Comparison of ENCODE assay signal across 19 cellular contexts in genomic region chr11:36736103-36736502, GRCh38.
"Had no signal": no experiment of that assay in that cellular context is flagged by ENCODE, and none has a peak within 500 bp of the region (broad histone marks: within the 10 kb centered on the region; RNA-seq: fewer than 3 reads in every experiment).

No MANE protein-coding gene starts in this region.

- ATAC-seq: natural killer cell; right cardiac atrium; sciatic nerve; stimulated activated effector memory CD8-positive, alpha-beta T cell treated with anti-CD3 and anti-CD28 coated beads, Interleukin-12 subunit alpha, Interleukin-12 subunit beta, amount 100 ng/mL, for 72 hours; upper lobe of right lung had no signal

- DNase-seq: islet precursor cell; left ventricle myocardium inferior; mesendoderm; naive B cell; natural killer cell; nephron progenitor cell; occipital lobe; retina; right cardiac atrium; stimulated activated CD4-positive, alpha-beta T cell treated with anti-CD3 and anti-CD28 coated beads, Interleukin-12 subunit alpha, Interleukin-12 subunit beta, amount 100 ng/mL, for 4 hours; stimulated activated CD4-positive, alpha-beta T cell treated with anti-CD3 and anti-CD28 coated beads, Interleukin-15, amount 100 ng/mL, for 24 hours; stimulated activated CD4-positive, alpha-beta T cell treated with anti-CD3 and anti-CD28 coated beads, Interleukin-2, amount 100 ng/mL, for 24 hours; stimulated activated CD4-positive, alpha-beta T cell treated with anti-CD3 and anti-CD28 coated beads, Interleukin-4, amount 100 ng/mL, for 24 hours; stimulated activated naive CD4-positive, alpha-beta T cell; tibial artery; trophoblast cell; upper lobe of right lung had no signal
